Comparison of ENCODE assay signal across 1 cellular context in the genomic region with DNA sequence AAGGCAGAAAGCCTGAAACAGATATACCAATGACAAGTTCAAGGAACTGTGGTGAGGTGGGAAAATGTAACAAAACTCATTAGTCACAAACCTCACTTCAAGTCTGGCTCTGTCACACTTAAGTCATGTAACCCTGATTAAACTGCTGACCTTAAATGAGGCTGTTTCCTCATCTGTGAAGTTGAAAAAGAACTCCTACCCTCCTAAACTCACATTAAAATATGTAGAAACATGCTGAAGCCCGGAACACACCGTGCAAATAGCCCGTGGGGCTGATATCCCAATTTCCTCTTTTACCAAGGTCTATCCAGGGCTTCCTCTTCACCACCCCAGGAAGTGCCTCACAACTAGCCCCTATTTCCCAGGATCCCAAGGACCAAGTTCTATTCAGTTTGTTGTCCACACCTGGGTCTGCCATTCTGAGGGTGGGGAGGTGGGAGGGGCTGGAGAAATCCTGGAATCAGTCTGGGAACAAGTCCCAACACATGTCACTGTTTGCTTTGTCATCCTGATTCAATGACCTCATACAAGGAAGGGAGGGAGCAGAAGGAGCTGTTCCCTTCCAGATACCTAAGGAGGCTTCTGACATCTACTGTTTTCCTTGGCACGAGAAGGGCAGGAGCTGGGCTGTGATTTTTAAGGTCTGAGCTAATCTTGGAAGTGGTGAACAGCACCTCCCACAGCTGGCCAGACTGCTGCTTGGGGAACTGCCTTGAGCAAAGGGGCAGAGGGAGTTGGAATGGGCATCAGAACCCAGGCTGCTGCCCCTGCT.
A peak's percentile ranks its signal among the peaks of the same experiment; 100 is the strongest.
TF ChIP-seq lines count a peak whose summit lies in the region.

No MANE protein-coding gene starts in this region.

TF ChIP-seq in HEK293, 187 proteins besides CTCF, POLR2A, EP300 and RAD21 (continued from another document):
- TF ChIP-seq ZNF148 (tag by site-specific recombination; IDR thresholded peaks at IDR 0.05; ENCODE audit: borderline replicate concordance) (no peak), ZNF274 (IDR thresholded peaks at IDR 0.05; ENCODE audit: low read length) (no peak), ZNF274 (tag by site-specific recombination; IDR thresholded peaks at IDR 0.05; ENCODE audit: borderline replicate concordance) (no peak), HIC1 (tag by site-specific recombination; IDR thresholded peaks at IDR 0.05) (peak; percentile 46; the same call in 1 of the 2 replicates), ZBTB17 (tag by site-specific recombination; IDR thresholded peaks at IDR 0.05) (peak; percentile 97), ZNF514 (tag by site-specific recombination; IDR thresholded peaks at IDR 0.05) (no peak), ZNF704 (tag by site-specific recombination; IDR thresholded peaks at IDR 0.05) (no peak), ZNF561 (tag by site-specific recombination; IDR thresholded peaks at IDR 0.05; ENCODE audit: borderline replicate concordance) (peak; percentile 17; the same call in 1 of the 2 replicates), ZBTB8A (tag by site-specific recombination; IDR thresholded peaks at IDR 0.05) (peak; percentile 66), ZNF529 (tag by site-specific recombination; IDR thresholded peaks at IDR 0.05; ENCODE audit: insufficient replicate concordance) (no peak), ZNF404 (tag by site-specific recombination; IDR thresholded peaks at IDR 0.05) (no peak), ZNF324 (tag by site-specific recombination; IDR thresholded peaks at IDR 0.05) (0 out of 2 replicates have a peak, but pooled peaks have one; percentile 57), ZNF623 (tag by site-specific recombination; IDR thresholded peaks at IDR 0.05) (no peak), GLIS1 (tag by site-specific recombination; IDR thresholded peaks at IDR 0.05) (peak; percentile 63), ZNF792 (tag by site-specific recombination; IDR thresholded peaks at IDR 0.05) (no peak), SCRT2 (tag by site-specific recombination; IDR thresholded peaks at IDR 0.05) (peak; percentile 60), ZSCAN23 (tag by site-specific recombination; IDR thresholded peaks at IDR 0.05) (0 out of 2 replicates have a peak, but pooled peaks have one; percentile 43), ZNF394 (tag by site-specific recombination; IDR thresholded peaks at IDR 0.05; ENCODE audit: borderline replicate concordance) (0 out of 2 replicates have a peak, but pooled peaks have one; percentile 59), TCF7L2 (IDR thresholded peaks at IDR 0.05; ENCODE audit: borderline replicate concordance, low read depth, low read length) (no peak), ZNF433 (tag by site-specific recombination; IDR thresholded peaks at IDR 0.05; ENCODE audit: low read depth) (no peak), KLF1 (tag by site-specific recombination; IDR thresholded peaks at IDR 0.05) (peak; percentile 65), ZNF248 (tag by site-specific recombination; IDR thresholded peaks at IDR 0.05) (no peak), SP7 (tag by site-specific recombination; IDR thresholded peaks at IDR 0.05) (peak; percentile 87), REST (tag by site-specific recombination; IDR thresholded peaks at IDR 0.05) (peak; percentile 84), ZNF626 (tag by site-specific recombination; IDR thresholded peaks at IDR 0.05) (no peak), ELK4 (IDR thresholded peaks at IDR 0.05; ENCODE audit: borderline replicate concordance, low read depth, low read length) (no peak), ZNF138 (tag by site-specific recombination; IDR thresholded peaks at IDR 0.05; ENCODE audit: borderline replicate concordance) (no peak), ZNF23 (tag by site-specific recombination; IDR thresholded peaks at IDR 0.05; ENCODE audit: borderline replicate concordance) (no peak), ZNF223 (tag by site-specific recombination; IDR thresholded peaks at IDR 0.05) (no peak), ZNF670 (tag by site-specific recombination; IDR thresholded peaks at IDR 0.05; ENCODE audit: low read depth) (no peak), ZNF600 (tag by site-specific recombination; IDR thresholded peaks at IDR 0.05) (peak; percentile 77; the same call in 1 of the 2 replicates)
- TF ChIP-seq, protein P1, sequence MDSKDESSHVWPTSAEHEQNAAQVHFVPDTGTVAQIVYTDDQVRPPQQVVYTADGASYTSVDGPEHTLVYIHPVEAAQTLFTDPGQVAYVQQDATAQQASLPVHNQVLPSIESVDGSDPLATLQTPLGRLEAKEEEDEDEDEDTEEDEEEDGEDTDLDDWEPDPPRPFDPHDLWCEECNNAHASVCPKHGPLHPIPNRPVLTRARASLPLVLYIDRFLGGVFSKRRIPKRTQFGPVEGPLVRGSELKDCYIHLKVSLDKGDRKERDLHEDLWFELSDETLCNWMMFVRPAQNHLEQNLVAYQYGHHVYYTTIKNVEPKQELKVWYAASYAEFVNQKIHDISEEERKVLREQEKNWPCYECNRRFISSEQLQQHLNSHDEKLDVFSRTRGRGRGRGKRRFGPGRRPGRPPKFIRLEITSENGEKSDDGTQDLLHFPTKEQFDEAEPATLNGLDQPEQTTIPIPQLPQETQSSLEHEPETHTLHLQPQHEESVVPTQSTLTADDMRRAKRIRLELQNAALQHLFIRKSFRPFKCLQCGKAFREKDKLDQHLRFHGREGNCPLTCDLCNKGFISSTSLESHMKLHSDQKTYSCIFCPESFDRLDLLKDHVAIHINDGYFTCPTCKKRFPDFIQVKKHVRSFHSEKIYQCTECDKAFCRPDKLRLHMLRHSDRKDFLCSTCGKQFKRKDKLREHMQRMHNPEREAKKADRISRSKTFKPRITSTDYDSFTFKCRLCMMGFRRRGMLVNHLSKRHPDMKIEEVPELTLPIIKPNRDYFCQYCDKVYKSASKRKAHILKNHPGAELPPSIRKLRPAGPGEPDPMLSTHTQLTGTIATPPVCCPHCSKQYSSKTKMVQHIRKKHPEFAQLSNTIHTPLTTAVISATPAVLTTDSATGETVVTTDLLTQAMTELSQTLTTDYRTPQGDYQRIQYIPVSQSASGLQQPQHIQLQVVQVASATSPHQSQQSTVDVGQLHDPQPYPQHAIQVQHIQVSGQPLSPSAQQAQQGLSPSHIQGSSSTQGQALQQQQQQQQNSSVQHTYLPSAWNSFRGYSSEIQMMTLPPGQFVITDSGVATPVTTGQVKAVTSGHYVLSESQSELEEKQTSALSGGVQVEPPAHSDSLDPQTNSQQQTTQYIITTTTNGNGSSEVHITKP (tag by site-specific recombination; IDR thresholded peaks at IDR 0.05) = peak; percentile 80
- TF ChIP-seq, protein P2, sequence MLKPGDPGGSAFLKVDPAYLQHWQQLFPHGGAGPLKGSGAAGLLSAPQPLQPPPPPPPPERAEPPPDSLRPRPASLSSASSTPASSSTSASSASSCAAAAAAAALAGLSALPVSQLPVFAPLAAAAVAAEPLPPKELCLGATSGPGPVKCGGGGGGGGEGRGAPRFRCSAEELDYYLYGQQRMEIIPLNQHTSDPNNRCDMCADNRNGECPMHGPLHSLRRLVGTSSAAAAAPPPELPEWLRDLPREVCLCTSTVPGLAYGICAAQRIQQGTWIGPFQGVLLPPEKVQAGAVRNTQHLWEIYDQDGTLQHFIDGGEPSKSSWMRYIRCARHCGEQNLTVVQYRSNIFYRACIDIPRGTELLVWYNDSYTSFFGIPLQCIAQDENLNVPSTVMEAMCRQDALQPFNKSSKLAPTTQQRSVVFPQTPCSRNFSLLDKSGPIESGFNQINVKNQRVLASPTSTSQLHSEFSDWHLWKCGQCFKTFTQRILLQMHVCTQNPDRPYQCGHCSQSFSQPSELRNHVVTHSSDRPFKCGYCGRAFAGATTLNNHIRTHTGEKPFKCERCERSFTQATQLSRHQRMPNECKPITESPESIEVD (tag by site-specific recombination; IDR thresholded peaks at IDR 0.05) = no peak
- TF ChIP-seq, protein P3, sequence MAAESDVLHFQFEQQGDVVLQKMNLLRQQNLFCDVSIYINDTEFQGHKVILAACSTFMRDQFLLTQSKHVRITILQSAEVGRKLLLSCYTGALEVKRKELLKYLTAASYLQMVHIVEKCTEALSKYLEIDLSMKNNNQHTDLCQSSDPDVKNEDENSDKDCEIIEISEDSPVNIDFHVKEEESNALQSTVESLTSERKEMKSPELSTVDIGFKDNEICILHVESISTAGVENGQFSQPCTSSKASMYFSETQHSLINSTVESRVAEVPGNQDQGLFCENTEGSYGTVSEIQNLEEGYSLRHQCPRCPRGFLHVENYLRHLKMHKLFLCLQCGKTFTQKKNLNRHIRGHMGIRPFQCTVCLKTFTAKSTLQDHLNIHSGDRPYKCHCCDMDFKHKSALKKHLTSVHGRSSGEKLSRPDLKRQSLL (tag by site-specific recombination; IDR thresholded peaks at IDR 0.05) = no peak
